8 cellular contexts compared by ENCODE assay signal in genomic region chr7:155644178-155644970, GRCh38. TPM values are rescaled to one million over a fixed set of nuclear protein-coding genes. Genes with fewer than 3 reads are reported as not detected.
A peak's percentile ranks its signal among the peaks of the same experiment; 100 is the strongest.
DNase-seq lines count a peak whose midpoint lies in the region; ATAC-seq and TF ChIP-seq lines count a peak whose summit lies in the region.

RBM33 (plus strand) TSS chr7:155644661; CDS start chr7:155644877, 216 bp downstream.

- peak; percentile 87 for DNase-seq in DMS 273 treated with DMSO at 0.1 percent for 48 hours (lab: John Stamatoyannopoulos, UW)
- peak; percentile 92 for DNase-seq in HuH-7 (ENCODE audit: low spot score)
- DNase-seq in OCI-M2 (lab: John Stamatoyannopoulos, UW; ENCODE audit: unreplicated experiment) = peak; percentile 53
- DNase-seq in activated T-cell treated with anti-CD3 and anti-CD28 coated beads for 4 hours = peak; percentile 62
- DNase-seq in epithelial cell of proximal tubule (ENCODE audit: low read depth) = no peak
- DNase-seq in mucosa of gallbladder (ENCODE audit: low spot score) = peak; percentile 76
- DNase-seq in stimulated activated CD8-positive, alpha-beta memory T cell treated with anti-CD3 and anti-CD28 coated beads, Interleukin-4, amount 100 ng/mL, for 24 hours (ENCODE audit: low read depth) = peak; percentile 71

- peak within 1 kb of the TSS; percentile 90 for H3K4me3 ChIP-seq in epithelial cell of proximal tubule (ENCODE audit: low read depth, low read length)

- peak; percentile 74 for ATAC-seq in GM21526 (IDR thresholded peaks at IDR 0.05; ENCODE audit: low FRiP score, unreplicated experiment)

- TF ChIP-seq CTCF in epithelial cell of proximal tubule (conservative IDR thresholded peaks at IDR 0.05; ENCODE audit: low read depth, low read length) = no peak

RNA-seq across cellular contexts. Expression of gene RBM33, which starts in this region (rescaled TPM):
- total RNA-seq in epithelial cell of proximal tubule (12.3 and 18.0 TPM in 2 replicates), mucosa of gallbladder (59.1 TPM)
